In the genomic region with DNA sequence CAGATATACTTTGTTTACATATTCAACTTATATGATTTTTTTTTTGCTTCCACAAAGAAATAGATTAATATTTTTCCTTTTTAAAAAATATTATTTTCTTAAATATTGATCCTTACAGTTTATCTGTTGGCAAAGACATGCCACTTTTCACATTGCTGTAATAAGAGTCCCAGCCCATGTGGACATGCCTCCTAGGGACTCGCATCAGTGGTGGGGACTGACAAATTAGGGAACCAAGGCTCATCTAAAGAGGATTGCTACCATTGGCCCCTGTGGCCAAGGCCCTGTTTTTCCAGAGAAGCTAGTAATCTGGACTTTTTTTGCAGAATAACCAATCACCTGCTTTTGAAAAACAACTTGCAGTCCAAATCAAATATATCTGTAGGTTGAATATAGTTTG, we compare ENCODE assay signal across 17 cellular contexts. TPM values are rescaled to one million over a fixed set of nuclear protein-coding genes. Genes with fewer than 3 reads are reported as not detected.
DNase-seq lines count a peak whose midpoint lies in the region; ATAC-seq and TF ChIP-seq lines count a peak whose summit lies in the region.
"Had no signal": no experiment of that assay in that cellular context is flagged by ENCODE, and none has a peak within 500 bp of the region (broad histone marks: within the 10 kb centered on the region; RNA-seq: fewer than 3 reads in every experiment).

No MANE protein-coding gene starts in this region.

- no peak overlapping the region for H2AK5ac ChIP-seq in mesenchymal stem cell (ENCODE audit: low read length, severe bottlenecking)

- H3K4me3 Mint-ChIP-seq in T-helper 2 cell treated with Interferon-gamma antibody and Interleukin-4, amounts not matched to agents 5 μg/mL and 100 μg/mL, for 36 hours, result no peak overlapping the region
- H3K4me3 Mint-ChIP-seq: CD8-positive, alpha-beta T cell; H9 had no signal

- H3K27ac ChIP-seq in SK-N-MC (no peak overlapping the region), mesenchymal stem cell (ENCODE audit: low read length, poor library complexity, severe bottlenecking) (no peak overlapping the region), stomach (peak overlapping the region in 1 of 5 donors; percentile 31)
- H3K27ac ChIP-seq: KMS-11, PC-9 had no signal

- no peak overlapping the region for H3K14ac ChIP-seq in mesenchymal stem cell (ENCODE audit: low read length in 2 of 2)

- H3K4me1 ChIP-seq in mesenchymal stem cell (ENCODE audit: control insufficient read depth, insufficient read depth, low read depth, low read length), result peaks cover 3% of the 10 kb centered on the region
- H3K4me1 ChIP-seq in stomach, result peaks cover 0 to 27% (median 11%) of the 10 kb centered on the region in 4 donors

- no peak overlapping the region for H3K18ac ChIP-seq in mesenchymal stem cell (ENCODE audit: low read depth in 1 of 2, low read length in 2 of 2)

- H4K8ac ChIP-seq in mesenchymal stem cell (ENCODE audit: low read length), result no peak overlapping the region

- H3K27me3 ChIP-seq in mesenchymal stem cell (ENCODE audit: control insufficient read depth in 1 of 2, insufficient read depth in 1 of 2, low read length in 2 of 2) (no peaks in the 10 kb centered on the region), stomach (no peaks in the 10 kb centered on the region)

- H3K4ac ChIP-seq in mesenchymal stem cell (ENCODE audit: low read depth in 1 of 2, low read length in 2 of 2), result no peak overlapping the region

- no peak overlapping the region for H2BK12ac ChIP-seq in mesenchymal stem cell (ENCODE audit: low read length in 2 of 2)

- H3K36me3 ChIP-seq in SK-N-MC (ENCODE audit: insufficient read depth, low read length) (peaks cover 6% of the 10 kb centered on the region; the same call in 1 of the 2 replicates), mesenchymal stem cell (ENCODE audit: control insufficient read depth in 1 of 2, insufficient read depth in 2 of 2, low read depth in 1 of 2, low read length in 2 of 2) (peaks cover 0 to 54% of the 10 kb centered on the region in 2 experiments), stomach (peaks cover 13 to 40% (median 37%) of the 10 kb centered on the region in 4 donors)

- no peak overlapping the region for H2BK5ac ChIP-seq in mesenchymal stem cell (ENCODE audit: low read depth, low read length, poor library complexity, severe bottlenecking)

- no peak for TF ChIP-seq EP300 in stomach (IDR thresholded peaks at IDR 0.05)

- H2AFZ ChIP-seq in mesenchymal stem cell (ENCODE audit: low read depth, low read length), result no peak overlapping the region
- H2AFZ ChIP-seq: PC-9 had no signal

- no peak for TF ChIP-seq POLR2A in stomach (IDR thresholded peaks at IDR 0.05)

- ATAC-seq in left ventricle myocardium superior (peak; percentile 29), Right ventricle myocardium inferior (no peak)
- ATAC-seq: CD8-positive, alpha-beta T cell had no signal

- intact Hi-C loops in left ventricle myocardium superior (cut with micrococcal nuclease) (loop anchor here (5.0 to 10.0 kb wide), 3 partner anchors 48 to 288 kb away; no protein-coding TSS in a partner anchor), Right ventricle myocardium inferior (cut with DNase I) (loop anchor here (5.0 kb wide), 3 partner anchors 58 to 283 kb away; a partner anchor contains a TSS), stomach (cut with DNase I; ENCODE audit: low total_unique reads) (no loop called here)

- H3K27me3 Mint-ChIP-seq in T-helper 2 cell treated with Interferon-gamma antibody and Interleukin-4, amounts not matched to agents 5 μg/mL and 100 μg/mL, for 36 hours (ENCODE audit: low read depth), result no peaks in the 10 kb centered on the region

- no peak overlapping the region for H4K91ac ChIP-seq in mesenchymal stem cell (ENCODE audit: low read length)

- no peak overlapping the region for H3K23ac ChIP-seq in mesenchymal stem cell (ENCODE audit: low read length in 2 of 2)

- WGBS in mesenchymal stem cell, result 96% methylated on average over 1 of the region's 1 CpG
- WGBS in stomach, 5 donors, result 47 to 73% (median 67%) methylated on average over 1 of the region's 1 CpG

- H2BK120ac ChIP-seq in mesenchymal stem cell (ENCODE audit: low read depth, low read length), result no peak overlapping the region

- H3K9ac ChIP-seq in SK-N-MC (ENCODE audit: insufficient read length) (peak overlapping the region; percentile 3), mesenchymal stem cell (ENCODE audit: low read length) (peak overlapping the region; percentile 12)
- H3K9ac ChIP-seq: KMS-11 had no signal

- H3K4me1 Mint-ChIP-seq in T-helper 2 cell treated with Interferon-gamma antibody and Interleukin-4, amounts not matched to agents 5 μg/mL and 100 μg/mL, for 36 hours (ENCODE audit: low read depth), result peaks cover 14% of the 10 kb centered on the region
- H3K4me1 Mint-ChIP-seq: H9 had no signal

- H3K36me3 Mint-ChIP-seq in T-helper 2 cell treated with Interferon-gamma antibody and Interleukin-4, amounts not matched to agents 5 μg/mL and 100 μg/mL, for 36 hours (ENCODE audit: low read depth), result peaks cover 11% of the 10 kb centered on the region

- H3K4me2 ChIP-seq in mesenchymal stem cell (ENCODE audit: low read length, poor library complexity, severe bottlenecking), result no peak overlapping the region
- H3K4me2 ChIP-seq: KMS-11, PC-9 had no signal

- H3K9me3 ChIP-seq in SK-N-MC (ENCODE audit: low read depth, low read length) (no peaks in the 10 kb centered on the region), mesenchymal stem cell (ENCODE audit: control insufficient read depth, low read length) (no peaks in the 10 kb centered on the region), stomach (no peaks in the 10 kb centered on the region)

- H3K9me3 Mint-ChIP-seq in T-helper 2 cell treated with Interferon-gamma antibody and Interleukin-4, amounts not matched to agents 5 μg/mL and 100 μg/mL, for 36 hours, result no peaks in the 10 kb centered on the region
- H3K9me3 Mint-ChIP-seq: CD8-positive, alpha-beta T cell; H9 had no signal

- TF ChIP-seq CTCF in stomach (IDR thresholded peaks at IDR 0.05), result no peak

- DNase-seq in left ventricle myocardium superior, result no peak
- DNase-seq in Right ventricle myocardium inferior (ENCODE audit: missing footprints), result no peak
- no peak for DNase-seq in SK-N-MC (ENCODE audit: low read depth, low spot score)
- no peak for DNase-seq in mesenchymal stem cell
- DNase-seq in NCI-H1048 (lab: John Stamatoyannopoulos, UW), result no peak
- DNase-seq in T-helper 2 cell treated with Interferon-gamma antibody and Interleukin-4, amounts not matched to agents 5 μg/mL and 100 μg/mL, for 36 hours (ENCODE audit: low spot score), result no peak
- DNase-seq in stomach, result no peak
- no peak for DNase-seq in COLO829 (ENCODE audit: low spot score)
- DNase-seq: AML-193; CD8-positive, alpha-beta T cell; H9; NCI-H1436; NCI-H2081; NCI-H345; PC-9; SHP77 had no signal

- H3K79me1 ChIP-seq in mesenchymal stem cell (replicated peaks; ENCODE audit: low read length, poor library complexity, severe bottlenecking), result peaks cover 2% of the 10 kb centered on the region

- H2BK15ac ChIP-seq in mesenchymal stem cell (ENCODE audit: low read depth, poor library complexity, severe bottlenecking), result no peak overlapping the region

- H3K4me3 ChIP-seq in SK-N-MC (no peak overlapping the region), mesenchymal stem cell (ENCODE audit: insufficient read depth in 1 of 2, low read depth in 1 of 2, low read length in 2 of 2) (no peak overlapping the region), stomach (no peak overlapping the region)
- H3K4me3 ChIP-seq: PC-9 had no signal

- no peak overlapping the region for H3K27ac Mint-ChIP-seq in T-helper 2 cell treated with Interferon-gamma antibody and Interleukin-4, amounts not matched to agents 5 μg/mL and 100 μg/mL, for 36 hours
- H3K27ac Mint-ChIP-seq: CD8-positive, alpha-beta T cell had no signal

RNA-seq across cellular contexts. Expression of a gene that starts 27.8 kb away (rescaled TPM):
- total RNA-seq in left ventricle myocardium superior (2.5 TPM), Right ventricle myocardium inferior (1.2 TPM), stomach (10 to 100 TPM in 2 of 5 donors, 1 to 10 TPM in 3; 3.8 to 23.7 (median 8.9) TPM)
- polyA plus RNA-seq in mesenchymal stem cell (2013, experiment 1 of 2), result 4.1 TPM
- 4.6 TPM for polyA plus RNA-seq in mesenchymal stem cell (2013, experiment 2 of 2)
- 10 to 100 TPM in 2 of 3 donors, 1 to 10 TPM in 1; 6.7 to 34.4 (median 12.3) TPM for polyA plus RNA-seq in stomach
- total RNA-seq: CD8-positive, alpha-beta T cell had no signal
